ENCODE assay signal across 11 cellular contexts in the genomic region with DNA sequence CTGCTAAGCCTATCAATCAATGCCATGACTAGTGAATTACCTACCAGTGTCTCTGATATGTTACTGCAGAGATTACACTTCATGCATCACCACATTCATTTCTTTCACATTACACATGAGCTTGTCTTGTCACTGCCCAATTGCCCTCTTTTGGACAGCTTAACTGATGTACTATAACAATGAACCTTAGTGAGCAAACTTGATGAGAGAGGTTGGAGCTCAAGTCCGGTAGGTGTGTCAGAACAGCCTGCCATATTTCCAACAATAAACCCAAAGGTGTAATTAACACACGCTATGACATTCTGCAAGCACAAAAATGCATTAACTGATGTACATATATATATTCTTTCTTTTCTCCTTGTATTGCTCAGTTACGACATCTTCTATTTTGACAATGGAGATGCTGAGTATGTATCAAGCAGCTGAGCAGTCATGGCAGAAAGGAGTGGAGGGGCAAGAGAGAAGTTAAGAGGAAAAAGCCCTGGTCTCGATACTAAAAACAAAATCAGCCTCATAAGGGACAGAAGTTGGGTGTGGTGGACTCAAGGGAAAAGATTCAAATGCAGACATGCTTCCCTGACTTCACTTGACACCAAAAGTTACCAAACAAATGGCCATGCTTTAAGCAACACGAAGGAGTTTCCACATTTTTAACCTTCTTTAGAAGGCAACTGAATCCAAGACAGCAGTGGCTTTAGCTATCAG.
DNase-seq lines count a peak whose midpoint lies in the region; ATAC-seq and TF ChIP-seq lines count a peak whose summit lies in the region.
"Had no signal": no experiment of that assay in that cellular context is flagged by ENCODE, and none has a peak within 500 bp of the region (broad histone marks: within the 10 kb centered on the region; RNA-seq: fewer than 3 reads in every experiment).

No MANE protein-coding gene starts in this region.

- intact Hi-C loops in activated CD8-positive, alpha-beta T cell treated with anti-CD3 and anti-CD28 coated beads for 36 hours (cut with micrococcal nuclease): no loop called here
- intact Hi-C loops in left colon (cut with DNase I, micrococcal nuclease): no loop called here

- H3K36me3 Mint-ChIP-seq in activated naive CD4-positive, alpha-beta T cell treated with anti-CD3 and anti-CD28 coated beads, Interleukin-2, amount 50 U/mL, for 24 hours: peaks cover 59% of the 10 kb centered on the region
- H3K36me3 Mint-ChIP-seq in activated CD8-positive, alpha-beta T cell treated with anti-CD3 and anti-CD28 coated beads for 36 hours (ENCODE audit: low read depth): peaks cover 89% of the 10 kb centered on the region

- H3K9me3 Mint-ChIP-seq in activated naive CD4-positive, alpha-beta T cell treated with anti-CD3 and anti-CD28 coated beads, Interleukin-2, amount 50 U/mL, for 24 hours: no peaks in the 10 kb centered on the region
- no peaks in the 10 kb centered on the region for H3K9me3 Mint-ChIP-seq in activated CD8-positive, alpha-beta T cell treated with anti-CD3 and anti-CD28 coated beads for 36 hours
- no peaks in the 10 kb centered on the region for H3K9me3 Mint-ChIP-seq in stimulated activated naive CD8-positive, alpha-beta T cell treated with anti-CD3 and anti-CD28 coated beads, Interleukin-15, amount 100 ng/mL, for 72 hours

- no peak for ATAC-seq in activated CD8-positive, alpha-beta T cell treated with anti-CD3 and anti-CD28 coated beads for 36 hours
- ATAC-seq in left colon (peak; percentile 60), HG02678 (IDR thresholded peaks at IDR 0.05; ENCODE audit: unreplicated experiment) (no peak), HG02885 (IDR thresholded peaks at IDR 0.05; ENCODE audit: poor library complexity, unreplicated experiment) (no peak)
- no peak for ATAC-seq in stimulated activated naive CD8-positive, alpha-beta T cell treated with anti-CD3 and anti-CD28 coated beads, Interleukin-15, amount 100 ng/mL, for 72 hours
- ATAC-seq: HCT116, pancreas had no signal

- TF ChIP-seq CTCF in activated CD8-positive, alpha-beta T cell treated with anti-CD3 and anti-CD28 coated beads for 36 hours (IDR thresholded peaks at IDR 0.05): no peak

- H3K27ac Mint-ChIP-seq in activated naive CD4-positive, alpha-beta T cell treated with anti-CD3 and anti-CD28 coated beads, Interleukin-2, amount 50 U/mL, for 24 hours: peak overlapping the region; percentile 93
- H3K27ac Mint-ChIP-seq in activated CD8-positive, alpha-beta T cell treated with anti-CD3 and anti-CD28 coated beads for 36 hours: peak overlapping the region; percentile 88
- H3K27ac Mint-ChIP-seq in stimulated activated naive CD8-positive, alpha-beta T cell treated with anti-CD3 and anti-CD28 coated beads, Interleukin-15, amount 100 ng/mL, for 72 hours: peak overlapping the region; percentile 80 to 93

- POLR2A ChIA-PET in activated CD8-positive, alpha-beta T cell treated with anti-CD3 and anti-CD28 coated beads for 36 hours (lab: Charles Lee): interaction anchor here (0.6 kb wide), 2 partner anchors 34 to 339 kb away, joined by 3 read pairs; no protein-coding TSS in a partner anchor

- peaks cover 96% of the 10 kb centered on the region for H3K4me1 Mint-ChIP-seq in activated naive CD4-positive, alpha-beta T cell treated with anti-CD3 and anti-CD28 coated beads, Interleukin-2, amount 50 U/mL, for 24 hours
- peaks cover 89% of the 10 kb centered on the region for H3K4me1 Mint-ChIP-seq in activated CD8-positive, alpha-beta T cell treated with anti-CD3 and anti-CD28 coated beads for 36 hours (ENCODE audit: low read depth)
- peaks cover 79% of the 10 kb centered on the region for H3K4me1 Mint-ChIP-seq in stimulated activated naive CD8-positive, alpha-beta T cell treated with anti-CD3 and anti-CD28 coated beads, Interleukin-15, amount 100 ng/mL, for 72 hours

- DNase-seq in activated naive CD4-positive, alpha-beta T cell (lab: John Stamatoyannopoulos, UW): no peak
- no peak for DNase-seq in activated CD8-positive, alpha-beta T cell treated with anti-CD3 and anti-CD28 coated beads for 36 hours
- DNase-seq in left colon: no peak
- no peak for DNase-seq in stimulated activated naive CD8-positive, alpha-beta T cell treated with anti-CD3 and anti-CD28 coated beads, Interleukin-15, amount 100 ng/mL, for 72 hours
- DNase-seq in superior temporal gyrus (ENCODE audit: extremely low spot score): no peak
- DNase-seq: esophagus squamous epithelium, pancreas had no signal

- H3K27me3 Mint-ChIP-seq in activated naive CD4-positive, alpha-beta T cell treated with anti-CD3 and anti-CD28 coated beads, Interleukin-2, amount 50 U/mL, for 24 hours: no peaks in the 10 kb centered on the region
- H3K27me3 Mint-ChIP-seq in activated CD8-positive, alpha-beta T cell treated with anti-CD3 and anti-CD28 coated beads for 36 hours: no peaks in the 10 kb centered on the region
- H3K27me3 Mint-ChIP-seq in stimulated activated naive CD8-positive, alpha-beta T cell treated with anti-CD3 and anti-CD28 coated beads, Interleukin-15, amount 100 ng/mL, for 72 hours: no peaks in the 10 kb centered on the region

- H3K4me3 Mint-ChIP-seq in activated naive CD4-positive, alpha-beta T cell treated with anti-CD3 and anti-CD28 coated beads, Interleukin-2, amount 50 U/mL, for 24 hours: peak overlapping the region; percentile 64
- no peak overlapping the region for H3K4me3 Mint-ChIP-seq in activated CD8-positive, alpha-beta T cell treated with anti-CD3 and anti-CD28 coated beads for 36 hours
- peak overlapping the region in 1 of 2 donors; percentile 53 for H3K4me3 Mint-ChIP-seq in stimulated activated naive CD8-positive, alpha-beta T cell treated with anti-CD3 and anti-CD28 coated beads, Interleukin-15, amount 100 ng/mL, for 72 hours

- CTCF ChIA-PET in activated CD8-positive, alpha-beta T cell treated with anti-CD3 and anti-CD28 coated beads for 36 hours (lab: Charles Lee): interaction anchor here (0.7 kb wide), 1 partner anchor 23 kb away, joined by 3 read pairs; no protein-coding TSS in a partner anchor
